8 cellular contexts compared by ENCODE assay signal in the genomic region with DNA sequence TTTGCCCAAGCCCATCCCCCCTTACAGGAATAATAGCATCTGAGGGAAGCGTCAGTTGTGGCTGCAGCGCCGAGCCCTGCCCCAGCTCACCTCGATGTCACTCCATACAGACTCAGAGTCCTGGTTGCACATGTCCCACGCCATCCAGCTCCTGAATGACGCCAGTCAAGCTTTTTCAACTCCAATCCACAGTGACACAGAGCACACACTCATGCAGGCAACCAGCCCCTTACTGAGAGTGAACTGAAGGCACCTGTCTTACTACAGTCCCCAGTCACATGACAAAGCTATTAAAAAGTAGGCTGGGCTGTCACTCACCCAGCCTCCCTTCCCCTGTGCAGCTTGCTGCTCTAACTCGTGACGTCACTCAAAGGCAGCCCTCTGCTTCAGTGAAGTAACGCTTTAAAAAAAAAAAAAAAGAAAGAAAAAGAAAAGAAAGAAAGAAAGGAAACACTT. TPM values are rescaled to one million over a fixed set of nuclear protein-coding genes. Genes with fewer than 3 reads are reported as not detected.
DNase-seq lines count a peak whose midpoint lies in the region; ATAC-seq lines count a peak whose summit lies in the region.

A gene with protein sequence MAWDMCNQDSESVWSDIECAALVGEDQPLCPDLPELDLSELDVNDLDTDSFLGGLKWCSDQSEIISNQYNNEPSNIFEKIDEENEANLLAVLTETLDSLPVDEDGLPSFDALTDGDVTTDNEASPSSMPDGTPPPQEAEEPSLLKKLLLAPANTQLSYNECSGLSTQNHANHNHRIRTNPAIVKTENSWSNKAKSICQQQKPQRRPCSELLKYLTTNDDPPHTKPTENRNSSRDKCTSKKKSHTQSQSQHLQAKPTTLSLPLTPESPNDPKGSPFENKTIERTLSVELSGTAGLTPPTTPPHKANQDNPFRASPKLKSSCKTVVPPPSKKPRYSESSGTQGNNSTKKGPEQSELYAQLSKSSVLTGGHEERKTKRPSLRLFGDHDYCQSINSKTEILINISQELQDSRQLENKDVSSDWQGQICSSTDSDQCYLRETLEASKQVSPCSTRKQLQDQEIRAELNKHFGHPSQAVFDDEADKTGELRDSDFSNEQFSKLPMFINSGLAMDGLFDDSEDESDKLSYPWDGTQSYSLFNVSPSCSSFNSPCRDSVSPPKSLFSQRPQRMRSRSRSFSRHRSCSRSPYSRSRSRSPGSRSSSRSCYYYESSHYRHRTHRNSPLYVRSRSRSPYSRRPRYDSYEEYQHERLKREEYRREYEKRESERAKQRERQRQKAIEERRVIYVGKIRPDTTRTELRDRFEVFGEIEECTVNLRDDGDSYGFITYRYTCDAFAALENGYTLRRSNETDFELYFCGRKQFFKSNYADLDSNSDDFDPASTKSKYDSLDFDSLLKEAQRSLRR (minus strand): TSS at position 234 of the 456 bp plus-strand sequence. CDS start 90 bp downstream, at position 144.

- DNase-seq in NAMALWA (ENCODE audit: low spot score): peak; percentile 81
- peak; percentile 30 for DNase-seq in adipocyte (ENCODE audit: low read depth)
- DNase-seq in left cardiac atrium: peak; percentile 70
- DNase-seq in pons (ENCODE audit: low spot score): peak; percentile 68
- DNase-seq in SKM-1 treated with dmso at 0.1 percent for 144 hours (lab: John Stamatoyannopoulos, UW; ENCODE audit: unreplicated experiment): no peak

- H3K27me3 ChIP-seq in adipocyte (replicated peaks; ENCODE audit: control insufficient read depth, insufficient read depth, low read length): no peaks in the 10 kb centered on the region

- H3K4me1 ChIP-seq in adipocyte (ENCODE audit: control insufficient read depth, insufficient read depth, low read length): peaks cover 54% of the 10 kb centered on the region

- no peaks in the 10 kb centered on the region for H3K9me3 ChIP-seq in adipocyte (ENCODE audit: control insufficient read depth, low read length)

- ATAC-seq in GM18870 (IDR thresholded peaks at IDR 0.05; ENCODE audit: unreplicated experiment): peak; percentile 65
- ATAC-seq in left cardiac atrium: peak; percentile 86 to 94
- no peak for ATAC-seq in HG03521 (IDR thresholded peaks at IDR 0.05; ENCODE audit: unreplicated experiment)
- no peak for ATAC-seq in HG03159 (IDR thresholded peaks at IDR 0.05; ENCODE audit: unreplicated experiment)

- no peaks in the 10 kb centered on the region for H3K36me3 ChIP-seq in adipocyte (ENCODE audit: control insufficient read depth, insufficient read depth, low read length, severe bottlenecking)

- H3K9ac ChIP-seq in adipocyte (ENCODE audit: low read length): peak within 1 kb of the TSS; percentile 93

- peak within 1 kb of the TSS; percentile 88 for H3K4me3 ChIP-seq in adipocyte (ENCODE audit: low read length)

- intact Hi-C loops in left cardiac atrium (cut with DNase I): loop anchor here in 1 of 2 donors (5.0 kb wide), 1 partner anchor 42 kb away; no protein-coding TSS in a partner anchor

RNA-seq across cellular contexts. Expression of the gene that starts here (rescaled TPM):
- total RNA-seq in left cardiac atrium: 100 to 1,000 TPM in 1 of 2 donors, 10 to 100 TPM in 1; 75.4 to 180 TPM

Comparison
In these comparisons a context has a peak if more than half of its experiments do, and no peak if none do; other contexts are left out.
1. ATAC-seq: peak in GM18870 (single experiment) and left cardiac atrium (2 of 2); none in HG03521 (single experiment) and HG03159 (single experiment).